ENCODE assay signal across 15 cellular contexts in the genomic region with DNA sequence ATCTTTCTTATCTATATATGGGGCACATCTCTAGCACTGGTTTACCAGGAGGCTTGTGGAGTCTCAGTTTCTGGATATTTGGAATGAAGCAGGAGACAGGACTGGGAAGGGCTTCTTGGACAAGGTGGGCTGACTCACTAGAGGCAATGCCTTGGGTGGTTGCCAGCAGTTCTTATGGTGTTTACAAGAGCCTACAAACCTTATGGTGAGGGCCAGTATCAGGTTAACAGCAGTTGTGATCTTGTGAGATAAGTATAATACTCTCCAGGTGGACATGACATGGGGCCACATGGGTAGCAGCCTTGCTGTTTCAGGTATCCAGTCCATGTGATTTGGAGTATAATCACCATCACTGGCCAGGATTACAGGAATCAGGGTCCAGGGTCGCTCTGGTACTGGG. TPM values are rescaled to one million over a fixed set of nuclear protein-coding genes. Genes with fewer than 3 reads are reported as not detected.
DNase-seq lines count a peak whose midpoint lies in the region; ATAC-seq, FAIRE-seq and TF ChIP-seq lines count a peak whose summit lies in the region.
"Had no signal": no experiment of that assay in that cellular context is flagged by ENCODE, and none has a peak within 500 bp of the region (broad histone marks: within the 10 kb centered on the region; RNA-seq: fewer than 3 reads in every experiment).

No MANE protein-coding gene starts in this region.

- H3K36me3 ChIP-seq in bronchial epithelial cell (ENCODE audit: control insufficient read depth, insufficient read depth, low read length) (no peaks in the 10 kb centered on the region), aorta (ENCODE audit: control insufficient read depth in 1 of 2, insufficient read depth in 2 of 2, low read length in 1 of 2) (no peaks in the 10 kb centered on the region), HAP-1 (replicated peaks) (no peaks in the 10 kb centered on the region)
- H3K36me3 ChIP-seq: transverse colon had no signal

- in situ Hi-C loops in HAP-1 (cut with MboI; ENCODE audit: low sequenced_read_pairs): no loop called here

- H3K4me3 ChIP-seq in bronchial epithelial cell (ENCODE audit: low read depth, low read length): no peak overlapping the region
- H3K4me3 ChIP-seq in aorta (ENCODE audit: low read length in 2 of 2): no peak overlapping the region
- H3K4me3 ChIP-seq in HAP-1: no peak overlapping the region
- H3K4me3 ChIP-seq: transverse colon had no signal

- intact Hi-C loops in aorta (cut with DNase I): no loop called here

- peak overlapping the region; percentile 8 to 12 for H3K27ac ChIP-seq in aorta (ENCODE audit: low read depth in 1 of 2, low read length in 2 of 2)
- H3K27ac ChIP-seq: transverse colon had no signal

- WGBS in aorta, 2 donors: 54 to 93% methylated on average over 1 of the region's 1 CpG

- H3K4me1 ChIP-seq in aorta (ENCODE audit: control insufficient read depth in 1 of 2, insufficient read depth in 2 of 2, low read length in 2 of 2) (peaks cover 0 to 7% of the 10 kb centered on the region in 2 donors), HAP-1 (0 out of 2 replicates have a peak, but pooled peaks cover 3% of the 10 kb centered on the region)

- H3K27me3 ChIP-seq in bronchial epithelial cell (ENCODE audit: control insufficient read depth, insufficient read depth, low read length): no peaks in the 10 kb centered on the region
- no peaks in the 10 kb centered on the region for H3K27me3 ChIP-seq in aorta (ENCODE audit: control insufficient read depth in 1 of 2, insufficient read depth in 2 of 2, low read length in 1 of 2)
- H3K27me3 ChIP-seq in HAP-1 (ENCODE audit: low read depth): no peaks in the 10 kb centered on the region
- H3K27me3 ChIP-seq: transverse colon had no signal

- H3K9me3 ChIP-seq in aorta (ENCODE audit: control insufficient read depth, low read length) (no peaks in the 10 kb centered on the region), HAP-1 (no peaks in the 10 kb centered on the region)
- H3K9me3 ChIP-seq: transverse colon had no signal

- no peak for TF ChIP-seq CTCF in bronchial epithelial cell (IDR thresholded peaks at IDR 0.05; ENCODE audit: insufficient read depth, low read length, severe bottlenecking)

- ATAC-seq in aorta (ENCODE audit: low FRiP score) (no peak), HG03521 (IDR thresholded peaks at IDR 0.05; ENCODE audit: unreplicated experiment) (no peak)
- ATAC-seq: activated CD8-positive, alpha-beta T cell treated with anti-CD3 and anti-CD28 coated beads for 36 hours had no signal

- DNase-seq in NCI-H510A (lab: John Stamatoyannopoulos, UW) (peak; percentile 7), NCI-H510A treated with DMSO at 0.1 percent for 48 hours (lab: John Stamatoyannopoulos, UW) (no peak), NCI-H524 treated with DMSO at 0.1 percent for 48 hours (lab: John Stamatoyannopoulos, UW) (peak; percentile 91), bronchial epithelial cell (ENCODE audit: low read depth) (peak; percentile 73), aorta (no peak), HAP-1 (ENCODE audit: low spot score in 2 of 2) (no peak), frontal cortex (ENCODE audit: low spot score in 2 of 2) (no peak)
- DNase-seq: 8988T; activated CD8-positive, alpha-beta T cell treated with anti-CD3 and anti-CD28 coated beads for 36 hours; activated gamma-delta T cell treated with Interleukin-2 at 50 U/mL for 16 hours; transverse colon had no signal

- FAIRE-seq in bronchial epithelial cell (lab: Jason Lieb, UNC) (no peak), frontal cortex (lab: Jason Lieb, UNC) (no peak)

RNA-seq across cellular contexts. Expression of a gene that starts 10.2 kb away (rescaled TPM):
- total RNA-seq in bronchial epithelial cell (1.0 and 1.8 TPM in 2 replicates), aorta (1 to 10 TPM; 8.7 to 9.7 TPM), frontal cortex (7.3 TPM)
- polyA plus RNA-seq in aorta: 1 to 10 TPM; 2.6 to 3.9 TPM

RNA-seq across cellular contexts. Expression of a gene that starts 13.2 kb away (rescaled TPM):
- total RNA-seq in bronchial epithelial cell (0.38 and 0.79 TPM in 2 replicates), aorta (1 to 10 TPM; 5.6 to 5.9 TPM), frontal cortex (7.7 TPM)
- polyA plus RNA-seq in aorta: 10 to 100 TPM in 1 of 2 donors, 1 to 10 TPM in 1; 2.8 to 12.9 TPM

RNA-seq across cellular contexts. Expression of a gene that starts 41.7 kb away (rescaled TPM):
- total RNA-seq in bronchial epithelial cell (not detected in 2 replicates), aorta (not detected), frontal cortex (not detected)
- not detected for polyA plus RNA-seq in aorta
- total RNA-seq: activated CD8-positive, alpha-beta T cell treated with anti-CD3 and anti-CD28 coated beads for 36 hours; cardiac septum; osteocyte; transverse colon had no signal
- polyA plus RNA-seq: IgD-negative memory B cell had no signal

Comparison
In these comparisons a context has a peak if more than half of its experiments do, and no peak if none do; other contexts are left out.
1. DNase-seq: peak in NCI-H510A (single experiment), NCI-H524 treated with DMSO at 0.1 percent for 48 hours (single experiment) and bronchial epithelial cell (single experiment); none in NCI-H510A treated with DMSO at 0.1 percent for 48 hours (single experiment), aorta (0 of 2), HAP-1 (0 of 2) and frontal cortex (0 of 2).